In the genomic region with DNA sequence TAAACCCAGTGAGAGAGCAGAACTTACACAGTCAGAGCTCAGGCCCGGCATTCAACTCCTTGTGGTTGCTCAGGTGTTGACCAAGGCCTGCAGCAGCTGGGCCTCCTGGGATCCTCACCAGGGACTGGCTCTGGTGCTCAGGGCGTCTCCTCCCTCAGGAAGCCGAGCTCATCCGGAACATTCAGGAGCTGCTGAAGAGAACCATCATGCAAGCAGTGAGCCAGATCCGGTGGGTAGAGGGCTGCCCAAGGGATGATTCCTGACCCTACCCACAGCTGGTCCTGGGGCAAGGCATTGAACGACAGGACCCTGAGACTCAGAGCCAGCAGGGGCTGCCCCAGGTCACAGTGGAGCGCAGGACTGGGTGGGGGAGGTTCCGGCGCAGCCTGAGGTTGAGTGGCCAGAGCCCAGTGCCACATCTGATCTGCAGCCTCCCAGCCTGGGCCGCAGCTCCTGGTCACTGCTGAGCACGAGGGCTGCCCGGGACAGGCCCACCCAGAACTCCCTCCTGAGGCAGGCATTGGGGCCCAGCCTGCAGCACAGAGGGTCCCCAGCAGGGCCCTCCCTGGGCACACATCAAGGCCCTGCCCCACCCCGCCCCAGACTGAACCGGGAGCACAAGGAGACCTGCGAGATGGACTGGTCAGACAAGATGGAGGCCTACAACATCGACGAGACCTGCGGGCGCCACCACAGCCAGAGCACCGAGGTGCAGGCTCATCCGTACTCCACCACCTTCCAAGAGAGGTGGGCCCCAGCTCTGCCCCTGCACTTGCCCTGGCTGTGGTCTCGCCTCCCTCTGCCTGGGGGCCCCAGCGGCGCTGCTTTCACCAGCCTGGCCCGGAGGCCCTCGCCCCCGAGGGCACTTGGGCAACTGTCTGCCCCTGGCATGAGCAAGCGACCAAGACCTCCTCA, we compare ENCODE assay signal across 13 cellular contexts. TPM values are rescaled to one million over a fixed set of nuclear protein-coding genes. Genes with fewer than 3 reads are reported as not detected.
A peak's percentile ranks its signal among the peaks of the same experiment; 100 is the strongest.
DNase-seq lines count a peak whose midpoint lies in the region; ATAC-seq and TF ChIP-seq lines count a peak whose summit lies in the region.
"Had no signal": no experiment of that assay in that cellular context is flagged by ENCODE, and none has a peak within 500 bp of the region (broad histone marks: within the 10 kb centered on the region; RNA-seq: fewer than 3 reads in every experiment).

No MANE protein-coding gene starts in this region.

- H3K4me3 ChIP-seq in NT2/D1 (ENCODE audit: insufficient read length, low read depth): no peak overlapping the region
- H3K4me3 ChIP-seq: gastroesophageal sphincter, transverse colon had no signal

- H3K27ac Mint-ChIP-seq in natural killer cell treated with Interleukin-12 subunit alpha and Interleukin-12 subunit beta and Interleukin-15 and Interleukin-18, amount 100 ng/mL, for 72 hours: no peak overlapping the region
- no peak overlapping the region for H3K27ac Mint-ChIP-seq in chondrocyte (ENCODE audit: unreplicated experiment)
- H3K27ac Mint-ChIP-seq: activated T-helper 17 cell treated with anti-CD3 and anti-CD28 coated beads, Interleukin-2, amount 50 U/mL, for 72 hours had no signal

- peaks cover 10% of the 10 kb centered on the region; the same call in 1 of the 2 replicates for H3K9me3 ChIP-seq in NT2/D1 (ENCODE audit: insufficient read depth, low read length)
- H3K9me3 ChIP-seq: gastroesophageal sphincter, transverse colon had no signal

- H3K9me3 Mint-ChIP-seq in natural killer cell treated with Interleukin-12 subunit alpha and Interleukin-12 subunit beta and Interleukin-15 and Interleukin-18, amount 100 ng/mL, for 72 hours: no peaks in the 10 kb centered on the region
- H3K9me3 Mint-ChIP-seq in chondrocyte (ENCODE audit: low read depth): no peaks in the 10 kb centered on the region
- H3K9me3 Mint-ChIP-seq: activated T-helper 17 cell treated with anti-CD3 and anti-CD28 coated beads, Interleukin-2, amount 50 U/mL, for 72 hours had no signal

- peaks cover 15% of the 10 kb centered on the region for H3K4me1 ChIP-seq in NT2/D1 (ENCODE audit: insufficient read depth, insufficient read length)
- H3K4me1 ChIP-seq: transverse colon had no signal

- no peaks in the 10 kb centered on the region for H3K36me3 Mint-ChIP-seq in natural killer cell treated with Interleukin-12 subunit alpha and Interleukin-12 subunit beta and Interleukin-15 and Interleukin-18, amount 100 ng/mL, for 72 hours
- H3K36me3 Mint-ChIP-seq in chondrocyte (ENCODE audit: low read depth): no peaks in the 10 kb centered on the region

- no peaks in the 10 kb centered on the region for H3K27me3 Mint-ChIP-seq in natural killer cell treated with Interleukin-12 subunit alpha and Interleukin-12 subunit beta and Interleukin-15 and Interleukin-18, amount 100 ng/mL, for 72 hours
- H3K27me3 Mint-ChIP-seq in chondrocyte (ENCODE audit: low read depth): no peaks in the 10 kb centered on the region

- H3K4me3 Mint-ChIP-seq in natural killer cell treated with Interleukin-12 subunit alpha and Interleukin-12 subunit beta and Interleukin-15 and Interleukin-18, amount 100 ng/mL, for 72 hours: no peak overlapping the region
- no peak overlapping the region for H3K4me3 Mint-ChIP-seq in chondrocyte (ENCODE audit: unreplicated experiment)
- H3K4me3 Mint-ChIP-seq: activated T-helper 17 cell treated with anti-CD3 and anti-CD28 coated beads, Interleukin-2, amount 50 U/mL, for 72 hours had no signal

- H3K36me3 ChIP-seq in NT2/D1 (ENCODE audit: insufficient read depth, insufficient read length, low read length): no peaks in the 10 kb centered on the region
- H3K36me3 ChIP-seq: gastroesophageal sphincter, transverse colon had no signal

- no peaks in the 10 kb centered on the region for H3K4me1 Mint-ChIP-seq in natural killer cell treated with Interleukin-12 subunit alpha and Interleukin-12 subunit beta and Interleukin-15 and Interleukin-18, amount 100 ng/mL, for 72 hours (ENCODE audit: low read depth in 2 of 2)
- no peaks in the 10 kb centered on the region for H3K4me1 Mint-ChIP-seq in chondrocyte (ENCODE audit: low read depth)
- H3K4me1 Mint-ChIP-seq: activated T-helper 17 cell treated with anti-CD3 and anti-CD28 coated beads, Interleukin-2, amount 50 U/mL, for 72 hours had no signal

- DNase-seq in NT2/D1 (ENCODE audit: low read depth, low spot score): no peak
- peak; percentile 40 for DNase-seq in islet precursor cell
- no peak for DNase-seq in natural killer cell treated with Interleukin-12 subunit alpha and Interleukin-12 subunit beta and Interleukin-15 and Interleukin-18, amount 100 ng/mL, for 72 hours (ENCODE audit: low spot score)
- no peak for DNase-seq in activated effector memory CD4-positive, alpha-beta T cell treated with anti-CD3 and anti-CD28 coated beads, Interleukin-2, amount 50 U/mL, for 16 hours
- DNase-seq in chondrocyte (ENCODE audit: low spot score): no peak

- TF ChIP-seq CTCF in chondrocyte (IDR thresholded peaks at IDR 0.05): no peak

- H3K27me3 ChIP-seq in NT2/D1 (ENCODE audit: insufficient read depth, insufficient read length): peaks cover 54% of the 10 kb centered on the region

- ATAC-seq in GM18868 (IDR thresholded peaks at IDR 0.05; ENCODE audit: unreplicated experiment) (peak; percentile 3), HG02610 (IDR thresholded peaks at IDR 0.05; ENCODE audit: unreplicated experiment) (peak; percentile 16), HG03520 (IDR thresholded peaks at IDR 0.05; ENCODE audit: unreplicated experiment) (no peak)
- ATAC-seq in natural killer cell treated with Interleukin-12 subunit alpha and Interleukin-12 subunit beta and Interleukin-15 and Interleukin-18, amount 100 ng/mL, for 72 hours: no peak
- ATAC-seq: gastroesophageal sphincter, sciatic nerve had no signal

- peak overlapping the region; percentile 34 for H3K9ac ChIP-seq in NT2/D1 (ENCODE audit: insufficient read length, low read depth)

RNA-seq across cellular contexts. Expression of a gene that starts 2.4 kb away (rescaled TPM):
- not detected for total RNA-seq in natural killer cell treated with Interleukin-12 subunit alpha and Interleukin-12 subunit beta and Interleukin-15 and Interleukin-18, amount 100 ng/mL, for 72 hours
- total RNA-seq in chondrocyte: not detected in 3 replicates
- total RNA-seq: activated T-helper 17 cell treated with anti-CD3 and anti-CD28 coated beads, Interleukin-2, amount 50 U/mL, for 72 hours; gastroesophageal sphincter; sciatic nerve; SK-MEL-5; transverse colon had no signal

Comparison
In these comparisons a context has a peak if more than half of its experiments do, and no peak if none do; other contexts are left out.
1. ATAC-seq: peak in GM18868 (single experiment) and HG02610 (single experiment); none in natural killer cell treated with Interleukin-12 subunit alpha and Interleukin-12 subunit beta and Interleukin-15 and Interleukin-18, amount 100 ng/mL, for 72 hours (0 of 2) and HG03520 (single experiment).